Comparison of ENCODE assay signal across 1 cellular context in the genomic region with DNA sequence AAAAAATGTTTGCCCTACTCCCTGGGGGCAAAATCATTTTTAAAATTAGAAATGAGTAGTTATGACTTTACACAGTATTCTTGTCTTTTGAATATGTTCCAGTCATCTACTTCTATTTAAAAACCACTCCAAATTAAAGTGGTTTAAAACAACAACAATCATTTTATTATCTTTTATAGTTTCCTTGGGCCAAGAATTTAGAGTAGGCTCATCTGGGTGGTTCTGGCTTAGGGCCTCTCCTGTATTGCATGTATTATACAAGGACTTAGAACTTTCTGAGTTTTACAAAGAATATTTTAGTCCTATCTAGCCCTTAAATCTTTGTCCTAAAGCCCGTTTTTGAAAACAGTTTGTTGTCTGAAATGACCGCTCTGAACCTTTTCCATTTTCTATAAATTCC.
TF ChIP-seq lines count a peak whose summit lies in the region.

No MANE protein-coding gene starts in this region.

TF ChIP-seq in GM23338, 12 proteins besides CTCF, POLR2A, EP300 and RAD21:
- TF ChIP-seq, protein P1, sequence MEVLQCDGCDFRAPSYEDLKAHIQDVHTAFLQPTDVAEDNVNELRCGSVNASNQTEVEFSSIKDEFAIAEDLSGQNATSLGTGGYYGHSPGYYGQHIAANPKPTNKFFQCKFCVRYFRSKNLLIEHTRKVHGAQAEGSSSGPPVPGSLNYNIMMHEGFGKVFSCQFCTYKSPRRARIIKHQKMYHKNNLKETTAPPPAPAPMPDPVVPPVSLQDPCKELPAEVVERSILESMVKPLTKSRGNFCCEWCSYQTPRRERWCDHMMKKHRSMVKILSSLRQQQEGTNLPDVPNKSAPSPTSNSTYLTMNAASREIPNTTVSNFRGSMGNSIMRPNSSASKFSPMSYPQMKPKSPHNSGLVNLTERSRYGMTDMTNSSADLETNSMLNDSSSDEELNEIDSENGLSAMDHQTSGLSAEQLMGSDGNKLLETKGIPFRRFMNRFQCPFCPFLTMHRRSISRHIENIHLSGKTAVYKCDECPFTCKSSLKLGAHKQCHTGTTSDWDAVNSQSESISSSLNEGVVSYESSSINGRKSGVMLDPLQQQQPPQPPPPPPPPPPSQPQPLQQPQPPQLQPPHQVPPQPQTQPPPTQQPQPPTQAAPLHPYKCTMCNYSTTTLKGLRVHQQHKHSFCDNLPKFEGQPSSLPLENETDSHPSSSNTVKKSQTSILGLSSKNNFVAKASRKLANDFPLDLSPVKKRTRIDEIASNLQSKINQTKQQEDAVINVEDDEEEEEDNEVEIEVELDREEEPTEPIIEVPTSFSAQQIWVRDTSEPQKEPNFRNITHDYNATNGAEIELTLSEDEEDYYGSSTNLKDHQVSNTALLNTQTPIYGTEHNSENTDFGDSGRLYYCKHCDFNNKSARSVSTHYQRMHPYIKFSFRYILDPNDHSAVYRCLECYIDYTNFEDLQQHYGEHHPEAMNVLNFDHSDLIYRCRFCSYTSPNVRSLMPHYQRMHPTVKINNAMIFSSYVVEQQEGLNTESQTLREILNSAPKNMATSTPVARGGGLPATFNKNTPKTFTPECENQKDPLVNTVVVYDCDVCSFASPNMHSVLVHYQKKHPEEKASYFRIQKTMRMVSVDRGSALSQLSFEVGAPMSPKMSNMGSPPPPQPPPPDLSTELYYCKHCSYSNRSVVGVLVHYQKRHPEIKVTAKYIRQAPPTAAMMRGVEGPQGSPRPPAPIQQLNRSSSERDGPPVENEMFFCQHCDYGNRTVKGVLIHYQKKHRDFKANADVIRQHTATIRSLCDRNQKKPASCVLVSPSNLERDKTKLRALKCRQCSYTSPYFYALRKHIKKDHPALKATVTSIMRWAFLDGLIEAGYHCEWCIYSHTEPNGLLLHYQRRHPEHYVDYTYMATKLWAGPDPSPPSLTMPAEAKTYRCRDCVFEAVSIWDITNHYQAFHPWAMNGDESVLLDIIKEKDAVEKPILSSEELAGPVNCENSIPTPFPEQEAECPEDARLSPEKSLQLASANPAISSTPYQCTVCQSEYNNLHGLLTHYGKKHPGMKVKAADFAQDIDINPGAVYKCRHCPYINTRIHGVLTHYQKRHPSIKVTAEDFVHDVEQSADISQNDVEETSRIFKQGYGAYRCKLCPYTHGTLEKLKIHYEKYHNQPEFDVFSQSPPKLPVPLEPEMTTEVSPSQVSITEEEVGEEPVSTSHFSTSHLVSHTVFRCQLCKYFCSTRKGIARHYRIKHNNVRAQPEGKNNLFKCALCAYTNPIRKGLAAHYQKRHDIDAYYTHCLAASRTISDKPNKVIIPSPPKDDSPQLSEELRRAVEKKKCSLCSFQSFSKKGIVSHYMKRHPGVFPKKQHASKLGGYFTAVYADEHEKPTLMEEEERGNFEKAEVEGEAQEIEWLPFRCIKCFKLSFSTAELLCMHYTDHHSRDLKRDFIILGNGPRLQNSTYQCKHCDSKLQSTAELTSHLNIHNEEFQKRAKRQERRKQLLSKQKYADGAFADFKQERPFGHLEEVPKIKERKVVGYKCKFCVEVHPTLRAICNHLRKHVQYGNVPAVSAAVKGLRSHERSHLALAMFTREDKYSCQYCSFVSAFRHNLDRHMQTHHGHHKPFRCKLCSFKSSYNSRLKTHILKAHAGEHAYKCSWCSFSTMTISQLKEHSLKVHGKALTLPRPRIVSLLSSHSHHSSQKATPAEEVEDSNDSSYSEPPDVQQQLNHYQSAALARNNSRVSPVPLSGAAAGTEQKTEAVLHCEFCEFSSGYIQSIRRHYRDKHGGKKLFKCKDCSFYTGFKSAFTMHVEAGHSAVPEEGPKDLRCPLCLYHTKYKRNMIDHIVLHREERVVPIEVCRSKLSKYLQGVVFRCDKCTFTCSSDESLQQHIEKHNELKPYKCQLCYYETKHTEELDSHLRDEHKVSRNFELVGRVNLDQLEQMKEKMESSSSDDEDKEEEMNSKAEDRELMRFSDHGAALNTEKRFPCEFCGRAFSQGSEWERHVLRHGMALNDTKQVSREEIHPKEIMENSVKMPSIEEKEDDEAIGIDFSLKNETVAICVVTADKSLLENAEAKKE (CRISPR knock-in tag; IDR thresholded peaks at IDR 0.05) = no peak
- TF ChIP-seq POLR2AphosphoS5 (IDR thresholded peaks at IDR 0.05; ENCODE audit: low read depth) (no peak), ZNF331 (CRISPR knock-in tag; IDR thresholded peaks at IDR 0.05; ENCODE audit: low read depth) (no peak), EZH2phosphoT487 (IDR thresholded peaks at IDR 0.05; ENCODE audit: unreplicated experiment) (no peak), ZNF114 (CRISPR knock-in tag; IDR thresholded peaks at IDR 0.05) (no peak), STAT1 (IDR thresholded peaks at IDR 0.05; ENCODE audit: unreplicated experiment) (no peak), CREB1 (CRISPR knock-in tag; IDR thresholded peaks at IDR 0.05; ENCODE audit: low read depth) (no peak), EZH2 (IDR thresholded peaks at IDR 0.05; ENCODE audit: low read depth, unreplicated experiment) (no peak), JUNB (IDR thresholded peaks at IDR 0.05; ENCODE audit: unreplicated experiment) (no peak)
- TF ChIP-seq, protein P2, sequence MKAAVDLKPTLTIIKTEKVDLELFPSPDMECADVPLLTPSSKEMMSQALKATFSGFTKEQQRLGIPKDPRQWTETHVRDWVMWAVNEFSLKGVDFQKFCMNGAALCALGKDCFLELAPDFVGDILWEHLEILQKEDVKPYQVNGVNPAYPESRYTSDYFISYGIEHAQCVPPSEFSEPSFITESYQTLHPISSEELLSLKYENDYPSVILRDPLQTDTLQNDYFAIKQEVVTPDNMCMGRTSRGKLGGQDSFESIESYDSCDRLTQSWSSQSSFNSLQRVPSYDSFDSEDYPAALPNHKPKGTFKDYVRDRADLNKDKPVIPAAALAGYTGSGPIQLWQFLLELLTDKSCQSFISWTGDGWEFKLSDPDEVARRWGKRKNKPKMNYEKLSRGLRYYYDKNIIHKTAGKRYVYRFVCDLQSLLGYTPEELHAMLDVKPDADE (IDR thresholded peaks at IDR 0.05) = no peak
